In genomic region chr1:7885513-7886298, GRCh38 we compare ENCODE assay signal across 9 cellular contexts. TPM values are rescaled to one million over a fixed set of nuclear protein-coding genes. Genes with fewer than 3 reads are reported as not detected.
A peak's percentile ranks its signal among the peaks of the same experiment; 100 is the strongest.
DNase-seq lines count a peak whose midpoint lies in the region; ATAC-seq and TF ChIP-seq lines count a peak whose summit lies in the region.
"Had no signal": no experiment of that assay in that cellular context is flagged by ENCODE, and none has a peak within 500 bp of the region (broad histone marks: within the 10 kb centered on the region; RNA-seq: fewer than 3 reads in every experiment).

No MANE protein-coding gene starts in this region.

- peaks cover 4 to 7% of the 10 kb centered on the region in 2 donors for H3K9me3 Mint-ChIP-seq in stimulated activated naive B cell treated with anti-CD40 and anti-IgM and Interleukin-4, amounts not matched to agents 10 μg/mL and 1 μg/mL and 100 μg/mL, for 72 hours

- peak; percentile 42 for DNase-seq in NCI-H748 (lab: John Stamatoyannopoulos, UW; ENCODE audit: unreplicated experiment)
- no peak for DNase-seq in NCI-H748 treated with DMSO at 0.1 percent for 48 hours (lab: John Stamatoyannopoulos, UW)
- peak; percentile 27 for DNase-seq in WERI-Rb-1
- peak; percentile 89 for DNase-seq in iPS DF 4.7 (ENCODE audit: extremely low read depth, low spot score)
- peak; percentile 5 for DNase-seq in stimulated activated naive B cell treated with anti-CD40 and anti-IgM and Interleukin-4, amounts not matched to agents 10 μg/mL and 1 μg/mL and 100 μg/mL, for 72 hours
- DNase-seq in left ventricle myocardium superior: no peak
- DNase-seq in GDM1 (lab: John Stamatoyannopoulos, UW): no peak

- H3K36me3 Mint-ChIP-seq in stimulated activated naive B cell treated with anti-CD40 and anti-IgM and Interleukin-4, amounts not matched to agents 10 μg/mL and 1 μg/mL and 100 μg/mL, for 72 hours: peaks cover 0 to 4% of the 10 kb centered on the region in 2 donors

- no peak for TF ChIP-seq CTCF in WERI-Rb-1 (IDR thresholded peaks at IDR 0.05; ENCODE audit: low read depth, low read length)

- H3K4me1 Mint-ChIP-seq in stimulated activated naive B cell treated with anti-CD40 and anti-IgM and Interleukin-4, amounts not matched to agents 10 μg/mL and 1 μg/mL and 100 μg/mL, for 72 hours: peaks cover 0 to 2% of the 10 kb centered on the region in 2 donors

- no peak overlapping the region for H3K27ac Mint-ChIP-seq in stimulated activated naive B cell treated with anti-CD40 and anti-IgM and Interleukin-4, amounts not matched to agents 10 μg/mL and 1 μg/mL and 100 μg/mL, for 72 hours

- H3K4me3 Mint-ChIP-seq in stimulated activated naive B cell treated with anti-CD40 and anti-IgM and Interleukin-4, amounts not matched to agents 10 μg/mL and 1 μg/mL and 100 μg/mL, for 72 hours: no peak overlapping the region

- intact Hi-C loops in left ventricle myocardium superior (cut with micrococcal nuclease): no loop called here

- H3K9me3 ChIP-seq in WERI-Rb-1 (ENCODE audit: severe bottlenecking): no peaks in the 10 kb centered on the region

- H3K36me3 ChIP-seq in WERI-Rb-1: no peaks in the 10 kb centered on the region

- H3K27me3 ChIP-seq in WERI-Rb-1 (ENCODE audit: insufficient read depth, low read depth, severe bottlenecking): no peaks in the 10 kb centered on the region

- ATAC-seq in stimulated activated naive B cell treated with anti-CD40 and anti-IgM and Interleukin-4, amounts not matched to agents 10 μg/mL and 1 μg/mL and 100 μg/mL, for 72 hours (replicated peaks): peak; percentile 45 to 47
- ATAC-seq in left ventricle myocardium superior: no peak
- ATAC-seq in GM21526 (IDR thresholded peaks at IDR 0.05; ENCODE audit: low FRiP score, unreplicated experiment): no peak
- ATAC-seq: HepG2 had no signal

- peaks cover 37 to 50% of the 10 kb centered on the region in 2 donors for H3K27me3 Mint-ChIP-seq in stimulated activated naive B cell treated with anti-CD40 and anti-IgM and Interleukin-4, amounts not matched to agents 10 μg/mL and 1 μg/mL and 100 μg/mL, for 72 hours

- H3K4me3 ChIP-seq in WERI-Rb-1 (ENCODE audit: low read depth, low read length): no peak overlapping the region

- H3K27ac ChIP-seq in WERI-Rb-1: no peak overlapping the region

RNA-seq across cellular contexts. Expression of gene UTS2, which starts 32.8 kb away (rescaled TPM):
- total RNA-seq in left ventricle myocardium superior: not detected
- total RNA-seq: HepG2 had no signal

RNA-seq across cellular contexts. Expression of gene TNFRSF9, which starts 54.9 kb away (rescaled TPM):
- total RNA-seq in left ventricle myocardium superior: not detected

Comparison
In these comparisons a context has a peak if more than half of its experiments do, and no peak if none do; other contexts are left out.
1. DNase-seq: peak in NCI-H748 (single experiment), WERI-Rb-1 (single experiment), iPS DF 4.7 (single experiment) and stimulated activated naive B cell treated with anti-CD40 and anti-IgM and Interleukin-4, amounts not matched to agents 10 μg/mL and 1 μg/mL and 100 μg/mL, for 72 hours (single experiment); none in NCI-H748 treated with DMSO at 0.1 percent for 48 hours (single experiment), left ventricle myocardium superior (single experiment) and GDM1 (single experiment).
2. ATAC-seq: peak in stimulated activated naive B cell treated with anti-CD40 and anti-IgM and Interleukin-4, amounts not matched to agents 10 μg/mL and 1 μg/mL and 100 μg/mL, for 72 hours (2 of 2); none in left ventricle myocardium superior (single experiment) and GM21526 (single experiment).